In the genomic region with DNA sequence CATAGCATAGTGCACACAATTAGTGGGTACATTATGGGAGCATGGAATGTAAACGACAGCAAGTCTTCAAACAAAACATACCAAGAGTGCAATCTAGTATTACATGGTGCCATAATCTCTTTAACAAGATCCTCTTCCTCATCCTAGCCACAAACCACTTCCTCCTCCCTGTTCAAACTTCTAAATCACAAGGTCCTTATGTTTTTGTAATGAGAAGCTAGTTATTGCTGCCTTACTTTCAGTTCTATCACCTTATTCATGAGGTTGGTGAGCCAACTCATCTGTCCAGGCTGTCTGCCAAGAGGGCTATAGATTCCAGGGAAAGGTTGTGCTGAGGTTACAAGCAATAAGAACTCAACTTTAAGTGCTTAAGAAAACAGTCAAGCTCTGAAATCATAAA, we compare ENCODE assay signal across 8 cellular contexts.
A peak's percentile ranks its signal among the peaks of the same experiment; 100 is the strongest.
DNase-seq lines count a peak whose midpoint lies in the region; ATAC-seq lines count a peak whose summit lies in the region.

No MANE protein-coding gene starts in this region.

- no peaks in the 10 kb centered on the region for H3K27me3 ChIP-seq in mucosa of rectum (ENCODE audit: control insufficient read depth in 2 of 2, insufficient read depth in 2 of 2, low read length in 2 of 2)

- peak overlapping the region; percentile 7 to 34 for H3K27ac ChIP-seq in mucosa of rectum (ENCODE audit: low read depth in 2 of 2, low read length in 2 of 2)

- H3K4me3 ChIP-seq in mucosa of rectum (ENCODE audit: low read length in 2 of 2): no peak overlapping the region

- peaks cover 8 to 12% of the 10 kb centered on the region in 2 donors for H3K4me1 ChIP-seq in mucosa of rectum (ENCODE audit: control insufficient read depth in 2 of 2, insufficient read depth in 2 of 2, low read length in 2 of 2)

- H3K4me1 Mint-ChIP-seq in activated naive CD8-positive, alpha-beta T cell treated with anti-CD3 and anti-CD28 coated beads, Interleukin-2, amount 50 U/mL, for 24 hours: peaks cover 22% of the 10 kb centered on the region

- H3K9me3 Mint-ChIP-seq in activated naive CD8-positive, alpha-beta T cell treated with anti-CD3 and anti-CD28 coated beads, Interleukin-2, amount 50 U/mL, for 24 hours: peaks cover 9% of the 10 kb centered on the region

- H3K36me3 Mint-ChIP-seq in activated naive CD8-positive, alpha-beta T cell treated with anti-CD3 and anti-CD28 coated beads, Interleukin-2, amount 50 U/mL, for 24 hours (ENCODE audit: low read depth): no peaks in the 10 kb centered on the region

- no peak overlapping the region for H3K4me3 Mint-ChIP-seq in activated naive CD8-positive, alpha-beta T cell treated with anti-CD3 and anti-CD28 coated beads, Interleukin-2, amount 50 U/mL, for 24 hours

- DNase-seq in NCI-H2171 treated with DMSO at 0.1 percent for 48 hours (lab: John Stamatoyannopoulos, UW) (peak; percentile 2), NCI-H2171 (lab: John Stamatoyannopoulos, UW) (no peak), Kasumi-1 (lab: John Stamatoyannopoulos, UW) (peak; percentile 93 to 97), NCI-H345 (lab: John Stamatoyannopoulos, UW) (no peak)
- DNase-seq in activated naive CD8-positive, alpha-beta T cell treated with anti-CD3 and anti-CD28 coated beads, Interleukin-2, amount 50 U/mL, for 24 hours: no peak
- no peak for DNase-seq in stimulated activated naive CD4-positive, alpha-beta T cell treated with Interleukin-2 at 50 U/mL for 16 hours (lab: John Stamatoyannopoulos, UW)

- no peaks in the 10 kb centered on the region for H3K27me3 Mint-ChIP-seq in activated naive CD8-positive, alpha-beta T cell treated with anti-CD3 and anti-CD28 coated beads, Interleukin-2, amount 50 U/mL, for 24 hours

- H3K9ac ChIP-seq in mucosa of rectum (ENCODE audit: low read depth in 1 of 2, low read length in 2 of 2): no peak overlapping the region

- H3K27ac Mint-ChIP-seq in activated naive CD8-positive, alpha-beta T cell treated with anti-CD3 and anti-CD28 coated beads, Interleukin-2, amount 50 U/mL, for 24 hours: no peak overlapping the region

- ATAC-seq in activated naive CD8-positive, alpha-beta T cell treated with anti-CD3 and anti-CD28 coated beads, Interleukin-2, amount 50 U/mL, for 24 hours: peak; percentile 67
- no peak for ATAC-seq in GM21786 (IDR thresholded peaks at IDR 0.05; ENCODE audit: unreplicated experiment)

- no peaks in the 10 kb centered on the region for H3K36me3 ChIP-seq in mucosa of rectum (ENCODE audit: control insufficient read depth in 2 of 2, insufficient read depth in 2 of 2, low read length in 2 of 2)

- H3K9me3 ChIP-seq in mucosa of rectum (ENCODE audit: control insufficient read depth in 2 of 2, low read length in 2 of 2): no peaks in the 10 kb centered on the region

Comparison
In these comparisons a context has a peak if more than half of its experiments do, and no peak if none do; other contexts are left out.
1. DNase-seq: peak in NCI-H2171 treated with DMSO at 0.1 percent for 48 hours (single experiment) and Kasumi-1 (2 of 2); none in NCI-H2171 (single experiment), activated naive CD8-positive, alpha-beta T cell treated with anti-CD3 and anti-CD28 coated beads, Interleukin-2, amount 50 U/mL, for 24 hours (single experiment), NCI-H345 (single experiment) and stimulated activated naive CD4-positive, alpha-beta T cell treated with Interleukin-2 at 50 U/mL for 16 hours (single experiment).